23 cellular contexts compared by ENCODE assay signal in genomic region chr16:88301431-88301830, GRCh38.
"Had no signal": no experiment of that assay in that cellular context is flagged by ENCODE, and none has a peak within 500 bp of the region (broad histone marks: within the 10 kb centered on the region; RNA-seq: fewer than 3 reads in every experiment).

No MANE protein-coding gene starts in this region.

- H2AFZ ChIP-seq: parathyroid adenoma had no signal

- H3K27ac ChIP-seq: heart left ventricle, parathyroid adenoma, psoas muscle, right lobe of liver, testis, tibial nerve, upper lobe of right lung had no signal

- H3K4me3 ChIP-seq: coronary artery, heart left ventricle, psoas muscle, right lobe of liver, skin epidermis, testis, tibial nerve, upper lobe of right lung had no signal

- H3K9ac ChIP-seq: parathyroid adenoma had no signal

- H3K9me3 ChIP-seq: psoas muscle, right lobe of liver, testis, upper lobe of right lung had no signal

- H3K27me3 ChIP-seq: right lobe of liver, testis, tibial nerve, upper lobe of right lung had no signal

- H3K79me2 ChIP-seq: parathyroid adenoma had no signal

- ATAC-seq: heart left ventricle; psoas muscle; right lobe of liver; stimulated activated naive B cell treated with anti-CD40 and anti-IgM and Interleukin-4, amounts not matched to agents 10 μg/mL and 1 μg/mL and 100 μg/mL, for 72 hours; stimulated activated naive CD8-positive, alpha-beta T cell treated with anti-CD3 and anti-CD28 coated beads, Interleukin-15, amount 100 ng/mL, for 72 hours; upper lobe of right lung had no signal

- DNase-seq: caudate nucleus; effector CD4-positive, alpha-beta T cell; endodermal cell; erythroblast; foreskin melanocyte; hippocampal formation; kidney glomerular epithelial cell; naive B cell; occipital lobe; retina; stimulated activated CD4-positive, alpha-beta T cell treated with anti-CD3 and anti-CD28 coated beads, Interleukin-2, amount 100 ng/mL, for 24 hours; stimulated activated CD4-positive, alpha-beta T cell treated with anti-CD3 and anti-CD28 coated beads, Interleukin-4, amount 100 ng/mL, for 4 hours; stimulated activated naive B cell treated with anti-CD40 and anti-IgM and Interleukin-4, amounts not matched to agents 10 μg/mL and 1 μg/mL and 100 μg/mL, for 72 hours; stimulated activated naive CD8-positive, alpha-beta T cell treated with anti-CD3 and anti-CD28 coated beads, Interleukin-15, amount 100 ng/mL, for 72 hours; testis; upper lobe of right lung had no signal

- H3K4me1 ChIP-seq: parathyroid adenoma, right lobe of liver had no signal

- H3K36me3 ChIP-seq: heart left ventricle, right lobe of liver, tibial nerve, upper lobe of right lung had no signal
